8 cellular contexts compared by ENCODE assay signal in the genomic region with DNA sequence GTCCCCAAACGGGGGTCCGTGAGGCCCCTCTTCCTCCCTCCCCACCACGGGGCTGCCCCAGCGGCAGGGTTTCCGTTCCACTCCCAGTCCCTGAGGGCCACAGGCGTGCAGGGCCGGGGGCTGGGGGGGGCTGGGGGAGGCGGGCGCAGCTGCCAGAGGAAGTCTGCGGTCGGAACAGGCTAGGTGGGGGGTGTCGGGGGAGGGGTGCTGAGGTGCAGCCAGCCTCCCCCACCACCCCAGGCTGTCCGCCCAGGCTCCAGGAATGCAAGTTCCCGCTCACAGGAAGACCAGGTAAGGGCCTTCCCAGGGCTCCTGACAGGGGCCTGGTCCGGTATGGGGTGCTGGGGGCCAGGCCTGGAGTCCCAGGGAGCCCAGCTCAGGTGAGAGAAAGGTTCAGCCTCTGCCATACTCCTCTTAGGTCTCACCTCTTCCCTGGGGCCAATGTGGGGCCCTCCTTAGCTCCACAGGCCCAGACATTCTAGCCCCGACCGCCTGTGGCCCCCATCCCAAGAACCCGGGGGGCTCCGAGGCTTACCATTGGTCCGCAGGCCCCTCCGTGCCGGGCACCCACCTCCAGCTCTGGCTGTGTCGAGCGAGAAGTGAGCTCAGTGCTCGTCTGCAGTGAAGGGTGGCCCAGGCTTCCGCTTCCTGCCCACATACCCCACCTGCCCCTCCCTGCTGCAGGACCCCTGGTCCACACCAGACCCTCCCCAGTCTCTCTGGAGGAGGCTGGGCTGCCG. TPM values are rescaled to one million over a fixed set of nuclear protein-coding genes. Genes with fewer than 3 reads are reported as not detected.
DNase-seq lines count a peak whose midpoint lies in the region; ATAC-seq, FAIRE-seq and TF ChIP-seq lines count a peak whose summit lies in the region.

A gene with protein sequence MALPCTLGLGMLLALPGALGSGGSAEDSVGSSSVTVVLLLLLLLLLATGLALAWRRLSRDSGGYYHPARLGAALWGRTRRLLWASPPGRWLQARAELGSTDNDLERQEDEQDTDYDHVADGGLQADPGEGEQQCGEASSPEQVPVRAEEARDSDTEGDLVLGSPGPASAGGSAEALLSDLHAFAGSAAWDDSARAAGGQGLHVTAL (minus strand): TSS at position 601 of the 740 bp plus-strand sequence. CDS start 63 bp downstream, at position 538.

- no peak within 1 kb of the TSS for H3K27ac ChIP-seq in endodermal cell (ENCODE audit: low read depth, low read length)

- H3K27ac Mint-ChIP-seq in endodermal cell: peak within 1 kb of the TSS; percentile 77

- no peak for DNase-seq in endodermal cell
- DNase-seq in stimulated activated CD8-positive, alpha-beta memory T cell treated with anti-CD3 and anti-CD28 coated beads, Interleukin-12 subunit alpha, Interleukin-12 subunit beta, amount 100 ng/mL, for 4 hours (ENCODE audit: low read depth): peak; percentile 61
- no peak for DNase-seq in HTR-8/SVneo (ENCODE audit: insufficient read length, low spot score)
- no peak for DNase-seq in NCI-H1436 (lab: John Stamatoyannopoulos, UW)

- H3K4me1 ChIP-seq in endodermal cell (ENCODE audit: control insufficient read depth, insufficient read depth, low read length): no peaks in the 10 kb centered on the region

- H3K36me3 Mint-ChIP-seq in endodermal cell (ENCODE audit: low read depth): peaks cover 39% of the 10 kb centered on the region

- peaks cover 3% of the 10 kb centered on the region for H3K4me1 Mint-ChIP-seq in endodermal cell

- no peaks in the 10 kb centered on the region for H3K27me3 Mint-ChIP-seq in endodermal cell (ENCODE audit: insufficient read depth)

- no peaks in the 10 kb centered on the region for H3K9me3 Mint-ChIP-seq in endodermal cell

- no peak within 1 kb of the TSS for H3K4me3 ChIP-seq in endodermal cell (ENCODE audit: low read length)

- no peak for TF ChIP-seq CTCF in endodermal cell (conservative IDR thresholded peaks at IDR 0.05)

- H3K36me3 ChIP-seq in endodermal cell (ENCODE audit: control insufficient read depth, insufficient read depth, low read length): peaks cover 43% of the 10 kb centered on the region

- no peak within 1 kb of the TSS for H3K4me3 Mint-ChIP-seq in endodermal cell

- no peaks in the 10 kb centered on the region for H3K9me3 ChIP-seq in endodermal cell (ENCODE audit: control insufficient read depth, low read length)

- no peaks in the 10 kb centered on the region for H3K27me3 ChIP-seq in endodermal cell (ENCODE audit: control insufficient read depth, insufficient read depth, low read length, poor library complexity, severe bottlenecking)

- ATAC-seq in GM21423 (IDR thresholded peaks at IDR 0.05; ENCODE audit: unreplicated experiment) (peak; percentile 31), HG03457 (IDR thresholded peaks at IDR 0.05; ENCODE audit: unreplicated experiment) (no peak), GM18868 (IDR thresholded peaks at IDR 0.05; ENCODE audit: unreplicated experiment) (no peak)
- peak; percentile 27 to 33 for ATAC-seq in activated CD4-positive, CD25-positive, alpha-beta regulatory T cell treated with anti-CD3 and anti-CD28 coated beads, Interleukin-2, amount 50 U/mL, for 24 hours

- no peak for FAIRE-seq in HTR-8/SVneo (lab: Jason Lieb, UNC)

- WGBS in endodermal cell (ENCODE audit: insufficient coverage in 1 of 2, insufficient read length in 1 of 2), 2 experiments: 88 to 97% methylated on average over 6 to 20 of the region's 27 CpGs

- no peak within 1 kb of the TSS for H3K9ac ChIP-seq in endodermal cell (ENCODE audit: extremely low read depth, low read length, poor library complexity, severe bottlenecking)

RNA-seq across cellular contexts. Expression of the gene that starts here (rescaled TPM):
- total RNA-seq in endodermal cell: 1 to 10 TPM in 1 of 2 donors, not detected in 1; 2.1 TPM
- polyA plus RNA-seq in endodermal cell (2013, experiment 1 of 2): 0.71 TPM
- 0.21 TPM for polyA plus RNA-seq in endodermal cell (2013, experiment 2 of 2)

Comparison
In these comparisons a context has a peak if more than half of its experiments do, and no peak if none do; other contexts are left out.
1. ATAC-seq: peak in GM21423 (single experiment) and activated CD4-positive, CD25-positive, alpha-beta regulatory T cell treated with anti-CD3 and anti-CD28 coated beads, Interleukin-2, amount 50 U/mL, for 24 hours (2 of 2); none in HG03457 (single experiment) and GM18868 (single experiment).